ENCODE assay signal across 23 cellular contexts in the genomic region with DNA sequence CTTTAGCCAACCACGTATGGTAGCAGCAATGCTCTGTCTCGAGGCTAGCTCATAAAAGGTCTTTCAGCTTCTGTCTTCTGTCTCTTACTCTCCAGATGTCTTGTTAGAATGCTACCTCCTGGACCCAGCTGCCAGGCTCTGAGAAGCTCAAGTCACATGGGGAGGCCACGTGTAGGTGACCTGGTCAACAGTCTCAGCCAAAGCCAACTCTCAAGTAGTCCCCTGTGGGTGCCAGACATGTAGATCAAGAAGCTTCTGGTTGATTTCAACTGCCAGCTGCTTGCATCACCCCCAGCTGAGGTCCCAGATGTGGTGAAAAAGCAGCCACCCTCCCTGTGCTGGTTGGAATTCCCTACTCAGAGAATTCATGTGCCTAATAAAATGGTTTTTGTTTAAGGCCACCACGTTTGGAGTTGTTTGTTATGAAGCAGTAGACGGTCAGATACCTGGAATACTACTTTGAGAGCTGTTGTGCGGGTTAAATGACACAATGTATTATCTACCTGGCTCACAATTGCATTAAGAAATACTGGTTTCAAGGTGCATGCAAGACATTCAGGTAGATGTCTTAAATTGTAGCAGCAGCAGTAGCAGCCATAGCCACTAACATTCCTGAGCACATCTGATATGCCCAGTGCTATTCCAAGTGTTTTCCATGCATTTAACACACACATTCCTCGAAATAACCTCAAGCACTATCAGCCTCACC.
"Had no signal": no experiment of that assay in that cellular context is flagged by ENCODE, and none has a peak within 500 bp of the region (broad histone marks: within the 10 kb centered on the region; RNA-seq: fewer than 3 reads in every experiment).

No MANE protein-coding gene starts in this region.

- H3K27me3 ChIP-seq: dorsolateral prefrontal cortex, right atrium auricular region, sigmoid colon, spleen, testis, upper lobe of left lung, uterus had no signal

- H3K27ac ChIP-seq: dorsolateral prefrontal cortex, prostate gland, right atrium auricular region, sigmoid colon, spleen, testis, tibial artery, upper lobe of left lung, uterus had no signal

- H3K36me3 ChIP-seq: prostate gland, right atrium auricular region, sigmoid colon, spleen, tibial artery, upper lobe of left lung, uterus had no signal

- H3K9me3 ChIP-seq: prostate gland, right atrium auricular region, sigmoid colon, spleen, testis, tibial artery, upper lobe of left lung, uterus had no signal

- ATAC-seq: left lobe of liver; naive thymus-derived CD8-positive, alpha-beta T cell; stimulated activated memory B cell treated with anti-CD40 and anti-IgM and Interleukin-4, amounts not matched to agents 10 μg/mL and 1 μg/mL and 100 μg/mL, for 72 hours; stimulated activated naive CD8-positive, alpha-beta T cell treated with anti-CD3 and anti-CD28 coated beads, Interleukin-15, Interleukin-2, amounts not matched to agents 100 U/mL and 50 U/mL, for 24 hours had no signal

- DNase-seq: cerebellar nuclear complex; dorsolateral prefrontal cortex; effector CD4-positive, alpha-beta T cell; hypothalamus; kidney; midbrain; naive thymus-derived CD8-positive, alpha-beta T cell; nephron progenitor cell; nucleus accumbens; sigmoid colon; spleen; stimulated activated CD4-positive, alpha-beta T cell treated with anti-CD3 and anti-CD28 coated beads, Interleukin-4, amount 100 ng/mL, for 4 hours; stimulated activated naive CD8-positive, alpha-beta T cell treated with anti-CD3 and anti-CD28 coated beads, Interleukin-15, Interleukin-2, amounts not matched to agents 100 U/mL and 50 U/mL, for 24 hours; substantia nigra; testis; tibial artery; upper lobe of left lung; uterus had no signal

- H3K4me1 ChIP-seq: prostate gland, right atrium auricular region, sigmoid colon, spleen, testis, tibial artery, upper lobe of left lung, uterus had no signal

- H3K4me3 ChIP-seq: dorsolateral prefrontal cortex, lung, prostate gland, right atrium auricular region, sigmoid colon, spleen, testis, tibial artery, upper lobe of left lung, uterus had no signal
